ENCODE assay signal across 1 cellular context in genomic region chr5:144104086-144104485, GRCh38.
TF ChIP-seq lines count a peak whose summit lies in the region.

No MANE protein-coding gene starts in this region.

TF ChIP-seq in GM23338, 12 proteins besides CTCF, POLR2A, EP300 and RAD21 (continued from another document):
- TF ChIP-seq, protein P1, sequence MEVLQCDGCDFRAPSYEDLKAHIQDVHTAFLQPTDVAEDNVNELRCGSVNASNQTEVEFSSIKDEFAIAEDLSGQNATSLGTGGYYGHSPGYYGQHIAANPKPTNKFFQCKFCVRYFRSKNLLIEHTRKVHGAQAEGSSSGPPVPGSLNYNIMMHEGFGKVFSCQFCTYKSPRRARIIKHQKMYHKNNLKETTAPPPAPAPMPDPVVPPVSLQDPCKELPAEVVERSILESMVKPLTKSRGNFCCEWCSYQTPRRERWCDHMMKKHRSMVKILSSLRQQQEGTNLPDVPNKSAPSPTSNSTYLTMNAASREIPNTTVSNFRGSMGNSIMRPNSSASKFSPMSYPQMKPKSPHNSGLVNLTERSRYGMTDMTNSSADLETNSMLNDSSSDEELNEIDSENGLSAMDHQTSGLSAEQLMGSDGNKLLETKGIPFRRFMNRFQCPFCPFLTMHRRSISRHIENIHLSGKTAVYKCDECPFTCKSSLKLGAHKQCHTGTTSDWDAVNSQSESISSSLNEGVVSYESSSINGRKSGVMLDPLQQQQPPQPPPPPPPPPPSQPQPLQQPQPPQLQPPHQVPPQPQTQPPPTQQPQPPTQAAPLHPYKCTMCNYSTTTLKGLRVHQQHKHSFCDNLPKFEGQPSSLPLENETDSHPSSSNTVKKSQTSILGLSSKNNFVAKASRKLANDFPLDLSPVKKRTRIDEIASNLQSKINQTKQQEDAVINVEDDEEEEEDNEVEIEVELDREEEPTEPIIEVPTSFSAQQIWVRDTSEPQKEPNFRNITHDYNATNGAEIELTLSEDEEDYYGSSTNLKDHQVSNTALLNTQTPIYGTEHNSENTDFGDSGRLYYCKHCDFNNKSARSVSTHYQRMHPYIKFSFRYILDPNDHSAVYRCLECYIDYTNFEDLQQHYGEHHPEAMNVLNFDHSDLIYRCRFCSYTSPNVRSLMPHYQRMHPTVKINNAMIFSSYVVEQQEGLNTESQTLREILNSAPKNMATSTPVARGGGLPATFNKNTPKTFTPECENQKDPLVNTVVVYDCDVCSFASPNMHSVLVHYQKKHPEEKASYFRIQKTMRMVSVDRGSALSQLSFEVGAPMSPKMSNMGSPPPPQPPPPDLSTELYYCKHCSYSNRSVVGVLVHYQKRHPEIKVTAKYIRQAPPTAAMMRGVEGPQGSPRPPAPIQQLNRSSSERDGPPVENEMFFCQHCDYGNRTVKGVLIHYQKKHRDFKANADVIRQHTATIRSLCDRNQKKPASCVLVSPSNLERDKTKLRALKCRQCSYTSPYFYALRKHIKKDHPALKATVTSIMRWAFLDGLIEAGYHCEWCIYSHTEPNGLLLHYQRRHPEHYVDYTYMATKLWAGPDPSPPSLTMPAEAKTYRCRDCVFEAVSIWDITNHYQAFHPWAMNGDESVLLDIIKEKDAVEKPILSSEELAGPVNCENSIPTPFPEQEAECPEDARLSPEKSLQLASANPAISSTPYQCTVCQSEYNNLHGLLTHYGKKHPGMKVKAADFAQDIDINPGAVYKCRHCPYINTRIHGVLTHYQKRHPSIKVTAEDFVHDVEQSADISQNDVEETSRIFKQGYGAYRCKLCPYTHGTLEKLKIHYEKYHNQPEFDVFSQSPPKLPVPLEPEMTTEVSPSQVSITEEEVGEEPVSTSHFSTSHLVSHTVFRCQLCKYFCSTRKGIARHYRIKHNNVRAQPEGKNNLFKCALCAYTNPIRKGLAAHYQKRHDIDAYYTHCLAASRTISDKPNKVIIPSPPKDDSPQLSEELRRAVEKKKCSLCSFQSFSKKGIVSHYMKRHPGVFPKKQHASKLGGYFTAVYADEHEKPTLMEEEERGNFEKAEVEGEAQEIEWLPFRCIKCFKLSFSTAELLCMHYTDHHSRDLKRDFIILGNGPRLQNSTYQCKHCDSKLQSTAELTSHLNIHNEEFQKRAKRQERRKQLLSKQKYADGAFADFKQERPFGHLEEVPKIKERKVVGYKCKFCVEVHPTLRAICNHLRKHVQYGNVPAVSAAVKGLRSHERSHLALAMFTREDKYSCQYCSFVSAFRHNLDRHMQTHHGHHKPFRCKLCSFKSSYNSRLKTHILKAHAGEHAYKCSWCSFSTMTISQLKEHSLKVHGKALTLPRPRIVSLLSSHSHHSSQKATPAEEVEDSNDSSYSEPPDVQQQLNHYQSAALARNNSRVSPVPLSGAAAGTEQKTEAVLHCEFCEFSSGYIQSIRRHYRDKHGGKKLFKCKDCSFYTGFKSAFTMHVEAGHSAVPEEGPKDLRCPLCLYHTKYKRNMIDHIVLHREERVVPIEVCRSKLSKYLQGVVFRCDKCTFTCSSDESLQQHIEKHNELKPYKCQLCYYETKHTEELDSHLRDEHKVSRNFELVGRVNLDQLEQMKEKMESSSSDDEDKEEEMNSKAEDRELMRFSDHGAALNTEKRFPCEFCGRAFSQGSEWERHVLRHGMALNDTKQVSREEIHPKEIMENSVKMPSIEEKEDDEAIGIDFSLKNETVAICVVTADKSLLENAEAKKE (CRISPR knock-in tag; IDR thresholded peaks at IDR 0.05) = no peak
